ENCODE assay signal across 1 cellular context in genomic region chr20:45949542-45950329, GRCh38.
TF ChIP-seq lines count a peak whose summit lies in the region.

No MANE protein-coding gene starts in this region.

TF ChIP-seq in H1, 55 proteins besides CTCF, POLR2A, EP300 and RAD21:
- TF ChIP-seq POLR2AphosphoS5 (IDR thresholded peaks at IDR 0.05; ENCODE audit: low read depth, low read length) (peak; percentile 18; the same call in 1 of the 2 replicates), CHD2 (IDR thresholded peaks at IDR 0.05; ENCODE audit: low read length) (no peak)
